In genomic region chr5:90632799-90633198, GRCh38 we compare ENCODE assay signal across 2 cellular contexts.
TF ChIP-seq lines count a peak whose summit lies in the region.

No MANE protein-coding gene starts in this region.

TF ChIP-seq in GM12891, 5 proteins besides CTCF, POLR2A, EP300 and RAD21 (continued from another document):
- no peak for TF ChIP-seq PAX5 (IDR thresholded peaks at IDR 0.05; ENCODE audit: insufficient read depth, low read length, severe bottlenecking)
- no peak for TF ChIP-seq TAF1 (IDR thresholded peaks at IDR 0.05; ENCODE audit: low read depth, low read length)
- no peak for TF ChIP-seq POLR2AphosphoS5 (IDR thresholded peaks at IDR 0.05; ENCODE audit: low read depth, low read length)
- TF ChIP-seq POU2F2 (IDR thresholded peaks at IDR 0.05; ENCODE audit: low read depth, low read length) = no peak

TF ChIP-seq in H1, 55 proteins besides CTCF, POLR2A, EP300 and RAD21 (continued from another document):
- no peak for TF ChIP-seq SP4 (IDR thresholded peaks at IDR 0.05; ENCODE audit: low read length)
- no peak for TF ChIP-seq RNF2 (IDR thresholded peaks at IDR 0.05; ENCODE audit: borderline replicate concordance, low read depth, low read length, missing control alignments, poor library complexity, severe bottlenecking)
- TF ChIP-seq, protein P1, sequence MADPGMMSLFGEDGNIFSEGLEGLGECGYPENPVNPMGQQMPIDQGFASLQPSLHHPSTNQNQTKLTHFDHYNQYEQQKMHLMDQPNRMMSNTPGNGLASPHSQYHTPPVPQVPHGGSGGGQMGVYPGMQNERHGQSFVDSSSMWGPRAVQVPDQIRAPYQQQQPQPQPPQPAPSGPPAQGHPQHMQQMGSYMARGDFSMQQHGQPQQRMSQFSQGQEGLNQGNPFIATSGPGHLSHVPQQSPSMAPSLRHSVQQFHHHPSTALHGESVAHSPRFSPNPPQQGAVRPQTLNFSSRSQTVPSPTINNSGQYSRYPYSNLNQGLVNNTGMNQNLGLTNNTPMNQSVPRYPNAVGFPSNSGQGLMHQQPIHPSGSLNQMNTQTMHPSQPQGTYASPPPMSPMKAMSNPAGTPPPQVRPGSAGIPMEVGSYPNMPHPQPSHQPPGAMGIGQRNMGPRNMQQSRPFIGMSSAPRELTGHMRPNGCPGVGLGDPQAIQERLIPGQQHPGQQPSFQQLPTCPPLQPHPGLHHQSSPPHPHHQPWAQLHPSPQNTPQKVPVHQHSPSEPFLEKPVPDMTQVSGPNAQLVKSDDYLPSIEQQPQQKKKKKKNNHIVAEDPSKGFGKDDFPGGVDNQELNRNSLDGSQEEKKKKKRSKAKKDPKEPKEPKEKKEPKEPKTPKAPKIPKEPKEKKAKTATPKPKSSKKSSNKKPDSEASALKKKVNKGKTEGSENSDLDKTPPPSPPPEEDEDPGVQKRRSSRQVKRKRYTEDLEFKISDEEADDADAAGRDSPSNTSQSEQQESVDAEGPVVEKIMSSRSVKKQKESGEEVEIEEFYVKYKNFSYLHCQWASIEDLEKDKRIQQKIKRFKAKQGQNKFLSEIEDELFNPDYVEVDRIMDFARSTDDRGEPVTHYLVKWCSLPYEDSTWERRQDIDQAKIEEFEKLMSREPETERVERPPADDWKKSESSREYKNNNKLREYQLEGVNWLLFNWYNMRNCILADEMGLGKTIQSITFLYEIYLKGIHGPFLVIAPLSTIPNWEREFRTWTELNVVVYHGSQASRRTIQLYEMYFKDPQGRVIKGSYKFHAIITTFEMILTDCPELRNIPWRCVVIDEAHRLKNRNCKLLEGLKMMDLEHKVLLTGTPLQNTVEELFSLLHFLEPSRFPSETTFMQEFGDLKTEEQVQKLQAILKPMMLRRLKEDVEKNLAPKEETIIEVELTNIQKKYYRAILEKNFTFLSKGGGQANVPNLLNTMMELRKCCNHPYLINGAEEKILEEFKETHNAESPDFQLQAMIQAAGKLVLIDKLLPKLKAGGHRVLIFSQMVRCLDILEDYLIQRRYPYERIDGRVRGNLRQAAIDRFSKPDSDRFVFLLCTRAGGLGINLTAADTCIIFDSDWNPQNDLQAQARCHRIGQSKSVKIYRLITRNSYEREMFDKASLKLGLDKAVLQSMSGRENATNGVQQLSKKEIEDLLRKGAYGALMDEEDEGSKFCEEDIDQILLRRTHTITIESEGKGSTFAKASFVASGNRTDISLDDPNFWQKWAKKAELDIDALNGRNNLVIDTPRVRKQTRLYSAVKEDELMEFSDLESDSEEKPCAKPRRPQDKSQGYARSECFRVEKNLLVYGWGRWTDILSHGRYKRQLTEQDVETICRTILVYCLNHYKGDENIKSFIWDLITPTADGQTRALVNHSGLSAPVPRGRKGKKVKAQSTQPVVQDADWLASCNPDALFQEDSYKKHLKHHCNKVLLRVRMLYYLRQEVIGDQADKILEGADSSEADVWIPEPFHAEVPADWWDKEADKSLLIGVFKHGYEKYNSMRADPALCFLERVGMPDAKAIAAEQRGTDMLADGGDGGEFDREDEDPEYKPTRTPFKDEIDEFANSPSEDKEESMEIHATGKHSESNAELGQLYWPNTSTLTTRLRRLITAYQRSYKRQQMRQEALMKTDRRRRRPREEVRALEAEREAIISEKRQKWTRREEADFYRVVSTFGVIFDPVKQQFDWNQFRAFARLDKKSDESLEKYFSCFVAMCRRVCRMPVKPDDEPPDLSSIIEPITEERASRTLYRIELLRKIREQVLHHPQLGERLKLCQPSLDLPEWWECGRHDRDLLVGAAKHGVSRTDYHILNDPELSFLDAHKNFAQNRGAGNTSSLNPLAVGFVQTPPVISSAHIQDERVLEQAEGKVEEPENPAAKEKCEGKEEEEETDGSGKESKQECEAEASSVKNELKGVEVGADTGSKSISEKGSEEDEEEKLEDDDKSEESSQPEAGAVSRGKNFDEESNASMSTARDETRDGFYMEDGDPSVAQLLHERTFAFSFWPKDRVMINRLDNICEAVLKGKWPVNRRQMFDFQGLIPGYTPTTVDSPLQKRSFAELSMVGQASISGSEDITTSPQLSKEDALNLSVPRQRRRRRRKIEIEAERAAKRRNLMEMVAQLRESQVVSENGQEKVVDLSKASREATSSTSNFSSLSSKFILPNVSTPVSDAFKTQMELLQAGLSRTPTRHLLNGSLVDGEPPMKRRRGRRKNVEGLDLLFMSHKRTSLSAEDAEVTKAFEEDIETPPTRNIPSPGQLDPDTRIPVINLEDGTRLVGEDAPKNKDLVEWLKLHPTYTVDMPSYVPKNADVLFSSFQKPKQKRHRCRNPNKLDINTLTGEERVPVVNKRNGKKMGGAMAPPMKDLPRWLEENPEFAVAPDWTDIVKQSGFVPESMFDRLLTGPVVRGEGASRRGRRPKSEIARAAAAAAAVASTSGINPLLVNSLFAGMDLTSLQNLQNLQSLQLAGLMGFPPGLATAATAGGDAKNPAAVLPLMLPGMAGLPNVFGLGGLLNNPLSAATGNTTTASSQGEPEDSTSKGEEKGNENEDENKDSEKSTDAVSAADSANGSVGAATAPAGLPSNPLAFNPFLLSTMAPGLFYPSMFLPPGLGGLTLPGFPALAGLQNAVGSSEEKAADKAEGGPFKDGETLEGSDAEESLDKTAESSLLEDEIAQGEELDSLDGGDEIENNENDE (IDR thresholded peaks at IDR 0.05; ENCODE audit: insufficient replicate concordance, low read length) = no peak
- TF ChIP-seq MAFK (IDR thresholded peaks at IDR 0.05; ENCODE audit: low read depth, low read length) = no peak
- TF ChIP-seq SAP30 (IDR thresholded peaks at IDR 0.05; ENCODE audit: insufficient read depth, insufficient replicate concordance, low read length) = no peak
- no peak for TF ChIP-seq GTF2F1 (IDR thresholded peaks at IDR 0.05; ENCODE audit: borderline replicate concordance, low read depth, low read length)
- no peak for TF ChIP-seq FOSL1 (IDR thresholded peaks at IDR 0.05; ENCODE audit: insufficient read depth, low read depth, low read length)
- no peak for TF ChIP-seq TAF1 (IDR thresholded peaks at IDR 0.05; ENCODE audit: low read depth, low read length)
